In the genomic region with DNA sequence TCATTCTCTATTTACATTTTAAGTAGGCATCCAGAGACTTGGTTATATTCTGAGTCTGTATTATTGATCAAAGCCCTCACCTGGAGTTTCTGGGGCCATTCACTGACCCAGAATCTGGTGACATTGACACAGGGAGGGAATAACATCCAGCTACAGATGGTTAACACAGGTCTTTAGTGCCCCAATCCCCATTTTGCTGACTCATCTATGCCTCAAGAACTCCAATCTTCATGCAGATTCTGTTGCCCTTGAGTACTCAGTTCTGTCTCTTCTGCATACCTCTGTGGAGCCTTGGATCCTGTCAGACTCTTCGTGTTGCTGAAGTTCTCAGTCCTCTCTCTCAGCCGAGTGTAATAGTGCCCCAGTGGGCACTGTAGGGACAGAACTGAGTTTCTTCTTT, we compare ENCODE assay signal across 25 cellular contexts.
DNase-seq lines count a peak whose midpoint lies in the region; ATAC-seq, FAIRE-seq and TF ChIP-seq lines count a peak whose summit lies in the region.
"Had no signal": no experiment of that assay in that cellular context is flagged by ENCODE, and none has a peak within 500 bp of the region (broad histone marks: within the 10 kb centered on the region; RNA-seq: fewer than 3 reads in every experiment).

No MANE protein-coding gene starts in this region.

- no peak for TF ChIP-seq EP300 in K562 (IDR thresholded peaks at IDR 0.05; ENCODE audit: low read length)

- H4K8ac ChIP-seq in IMR-90 (ENCODE audit: low read depth in 2 of 2, low read length in 2 of 2), result no peak overlapping the region

- no peak overlapping the region for H3K14ac ChIP-seq in IMR-90 (replicated peaks; ENCODE audit: low read depth, low read length)

- no peak overlapping the region for H3K4ac ChIP-seq in IMR-90 (ENCODE audit: low read depth, low read length)

- FAIRE-seq in K562 (lab: Jason Lieb, UNC), result no peak
- FAIRE-seq: A204.1, D721Med, G401.6, GM18507 had no signal

- H3K9me3 Mint-ChIP-seq in progenitor cell of endocrine pancreas (ENCODE audit: low read depth) (no peaks in the 10 kb centered on the region), nephron progenitor cell (no peaks in the 10 kb centered on the region)
- H3K9me3 Mint-ChIP-seq: CD4-positive, alpha-beta T cell; CD8-positive, alpha-beta memory T cell had no signal

- CTCF ChIA-PET in IMR-90 (lab: Yijun Ruan, JAX), result no interaction called here
- CTCF ChIA-PET in K562 (lab: Yijun Ruan, JAX; ENCODE audit: low intra/inter-chr PET ratio), result no interaction called here

- dilution Hi-C loops in IMR-90 (cut with HindIII; ENCODE audit: low sequenced_read_pairs, unreplicated experiment), result no loop called here

- TF ChIP-seq RAD21 in IMR-90 (IDR thresholded peaks at IDR 0.05; ENCODE audit: low read length) (no peak), K562 (CRISPR knock-in tag; conservative IDR thresholded peaks at IDR 0.05 in 1 of 2, IDR thresholded peaks at IDR 0.05 in 1 of 2) (no peak)

- ATAC-seq in IMR-90 (ENCODE audit: low read depth), result no peak
- ATAC-seq in K562, result no peak

- H4K5ac ChIP-seq in IMR-90 (ENCODE audit: low read depth, low read length), result no peak overlapping the region

- no peak for TF ChIP-seq CTCF in IMR-90 (conservative IDR thresholded peaks at IDR 0.05; ENCODE audit: low read depth, low read length)
- TF ChIP-seq CTCF in K562 (IDR thresholded peaks at IDR 0.05 in 2 of 3, conservative IDR thresholded peaks at IDR 0.05 in 1 of 3; ENCODE audit: insufficient read depth in 2 of 3, low read depth in 1 of 3, low read length in 3 of 3), result no peak
- no peak for TF ChIP-seq CTCF in progenitor cell of endocrine pancreas (IDR thresholded peaks at IDR 0.05; ENCODE audit: unreplicated experiment)
- no peak for TF ChIP-seq CTCF in nephron progenitor cell (IDR thresholded peaks at IDR 0.05)

- H3K4me1 Mint-ChIP-seq in progenitor cell of endocrine pancreas (ENCODE audit: low read depth), result no peaks in the 10 kb centered on the region
- peaks cover 9% of the 10 kb centered on the region for H3K4me1 Mint-ChIP-seq in nephron progenitor cell
- H3K4me1 Mint-ChIP-seq: CD14-positive monocyte; CD8-positive, alpha-beta memory T cell had no signal

- TF ChIP-seq POLR2A in IMR-90 (IDR thresholded peaks at IDR 0.05; ENCODE audit: low read depth, low read length) (no peak), K562 (conservative IDR thresholded peaks at IDR 0.05) (no peak)

- no peak overlapping the region for H3K4me3 Mint-ChIP-seq in progenitor cell of endocrine pancreas (ENCODE audit: low read depth)
- no peak overlapping the region for H3K4me3 Mint-ChIP-seq in nephron progenitor cell
- H3K4me3 Mint-ChIP-seq: CD14-positive monocyte; CD4-positive, alpha-beta T cell; CD8-positive, alpha-beta memory T cell; H9; HFFc6 had no signal

- no peak overlapping the region for H2BK20ac ChIP-seq in IMR-90 (ENCODE audit: low read depth, low read length)

- in situ Hi-C loops in IMR-90 (cut with MboI; ENCODE audit: low sequenced_read_pairs) (no loop called here), K562 (cut with MboI) (no loop called here), HAP-1 (cut with MboI; ENCODE audit: low sequenced_read_pairs) (no loop called here)

- H3K4me1 ChIP-seq in IMR-90 (ENCODE audit: control insufficient read depth, insufficient read depth, low read length), result no peaks in the 10 kb centered on the region
- no peaks in the 10 kb centered on the region for H3K4me1 ChIP-seq in K562 (replicated peaks in 1 of 2; ENCODE audit: control insufficient read depth in 2 of 2, insufficient read depth in 2 of 2, low read length in 2 of 2)
- H3K4me1 ChIP-seq in HAP-1, result no peaks in the 10 kb centered on the region
- H3K4me1 ChIP-seq: BE2C had no signal

- DNase-seq in DMS 273 (lab: John Stamatoyannopoulos, UW; ENCODE audit: unreplicated experiment), result peak; percentile 21
- no peak for DNase-seq in DMS 273 treated with DMSO at 0.1 percent for 48 hours (lab: John Stamatoyannopoulos, UW)
- no peak for DNase-seq in IMR-90
- no peak for DNase-seq in K562 (ENCODE audit: extremely low read depth in 1 of 4, low spot score in 3 of 4)
- no peak for DNase-seq in progenitor cell of endocrine pancreas (ENCODE audit: low spot score, unreplicated experiment)
- DNase-seq in posterior vena cava (ENCODE audit: low spot score), result no peak
- no peak for DNase-seq in HAP-1 (ENCODE audit: low spot score in 2 of 2)
- no peak for DNase-seq in nephron progenitor cell
- DNase-seq: ACHN; AML-193; BE2C; CD4-positive, alpha-beta T cell; CD8-positive, alpha-beta memory T cell; DMS153; DND-41; GM23248; H9; HFFc6 had no signal

- no peaks in the 10 kb centered on the region for H4K20me1 ChIP-seq in IMR-90 (ENCODE audit: insufficient read depth, low read length)
- H4K20me1 ChIP-seq in K562 (replicated peaks; ENCODE audit: control insufficient read depth, insufficient read depth, low read length), result no peaks in the 10 kb centered on the region
- H4K20me1 ChIP-seq: BLaER1 treated with 17β-estradiol and CSF1 and Interleukin-3, amounts not matched to agents 10 nM and 100 nM had no signal

- H2AK5ac ChIP-seq in IMR-90 (ENCODE audit: low read depth, low read length), result no peak overlapping the region

- H3K27me3 Mint-ChIP-seq in progenitor cell of endocrine pancreas (peaks cover 3% of the 10 kb centered on the region), nephron progenitor cell (ENCODE audit: low read depth, poor library complexity) (peaks cover 2% of the 10 kb centered on the region)

- no CpG with 5 or more reads among the region's 2 CpGs for WGBS in IMR-90 (ENCODE audit: extremely low coverage in 2 of 2, insufficient read length in 1 of 2), 2 experiments
- 7% methylated on average over 2 of the region's 2 CpGs for WGBS in K562 (ENCODE audit: insufficient coverage, low coverage, missing lambda C conversion rate)

- H3K36me3 Mint-ChIP-seq in progenitor cell of endocrine pancreas (ENCODE audit: insufficient read depth) (no peaks in the 10 kb centered on the region), nephron progenitor cell (ENCODE audit: low read depth) (no peaks in the 10 kb centered on the region)
- H3K36me3 Mint-ChIP-seq: CD14-positive monocyte; CD8-positive, alpha-beta memory T cell had no signal

- no peak overlapping the region for H2BK15ac ChIP-seq in IMR-90 (ENCODE audit: low read depth, low read length)

- no peak overlapping the region for H2AFZ ChIP-seq in IMR-90 (replicated peaks; ENCODE audit: low read length, poor library complexity)
- H2AFZ ChIP-seq in K562 (ENCODE audit: low read depth, low read length), result no peak overlapping the region
- H2AFZ ChIP-seq: GM23248 had no signal

- H3K36me3 ChIP-seq in IMR-90 (ENCODE audit: control insufficient read depth, insufficient read depth, low read length) (no peaks in the 10 kb centered on the region), K562 (ENCODE audit: control insufficient read depth, insufficient read depth, low read length) (no peaks in the 10 kb centered on the region), HAP-1 (replicated peaks) (no peaks in the 10 kb centered on the region)
- H3K36me3 ChIP-seq: BE2C; BLaER1 treated with 17β-estradiol and CSF1 and Interleukin-3, amounts not matched to agents 10 nM and 100 nM had no signal

- BruUV-seq in IMR-90 (replicated peaks; lab: Mats Ljungman, UMichigan) (no TSS peak), K562 (replicated peaks; lab: Mats Ljungman, UMichigan) (no TSS peak)

- H2AK9ac ChIP-seq in IMR-90 (replicated peaks; ENCODE audit: low read depth, low read length, poor library complexity), result no peak overlapping the region

- H3K56ac ChIP-seq in IMR-90 (ENCODE audit: extremely low read depth, insufficient read depth, low read length), result no peak overlapping the region

- no peaks in the 10 kb centered on the region for H3K9me1 ChIP-seq in IMR-90 (ENCODE audit: insufficient read depth, low read length)
- no peaks in the 10 kb centered on the region for H3K9me1 ChIP-seq in K562 (ENCODE audit: control insufficient read depth, insufficient read depth, low read length)

- H3K4me3 ChIP-seq in IMR-90 (ENCODE audit: insufficient read depth, low read depth, low read length), result no peak overlapping the region
- H3K4me3 ChIP-seq in K562, result no peak overlapping the region
- H3K4me3 ChIP-seq in HAP-1, result no peak overlapping the region
- H3K4me3 ChIP-seq: BLaER1 treated with 17β-estradiol and CSF1 and Interleukin-3, amounts not matched to agents 10 nM and 100 nM; GM23248 had no signal

- intact Hi-C loops in IMR-90 (cut with micrococcal nuclease), result no loop called here
- intact Hi-C loops in K562 (cut with micrococcal nuclease), result no loop called here
- intact Hi-C loops in posterior vena cava (cut with DNase I), result no loop called here

- H3K79me2 ChIP-seq in K562 (ENCODE audit: control insufficient read depth, insufficient read depth, low read length), result no peaks in the 10 kb centered on the region

- POLR2A ChIA-PET in IMR-90 (lab: Charles Lee; ENCODE audit: unreplicated experiment), result no interaction called here
- POLR2A ChIA-PET in K562 (lab: Yijun Ruan, JAX), result no interaction called here

- H3K27me3 ChIP-seq in IMR-90 (ENCODE audit: control insufficient read depth, insufficient read depth, low read length), result no peaks in the 10 kb centered on the region
- no peaks in the 10 kb centered on the region for H3K27me3 ChIP-seq in K562 (ENCODE audit: control insufficient read depth in 2 of 2, insufficient read depth in 2 of 2, low read length in 2 of 2)
- no peaks in the 10 kb centered on the region for H3K27me3 ChIP-seq in HAP-1 (ENCODE audit: low read depth)
- H3K27me3 ChIP-seq: BE2C; BLaER1 treated with 17β-estradiol and CSF1 and Interleukin-3, amounts not matched to agents 10 nM and 100 nM had no signal

- H3K27ac ChIP-seq in IMR-90 (ENCODE audit: insufficient read depth, low read length) (no peak overlapping the region), K562 (ENCODE audit: extremely low read depth, low read depth, low read length) (no peak overlapping the region)
- H3K27ac ChIP-seq: 22Rv1; BLaER1 treated with 17β-estradiol and CSF1 and Interleukin-3, amounts not matched to agents 10 nM and 100 nM; GM23248 had no signal

- H4K91ac ChIP-seq in IMR-90 (ENCODE audit: insufficient read depth, low read depth, low read length), result no peak overlapping the region

- H3K9ac ChIP-seq in IMR-90 (ENCODE audit: low read depth, low read length) (no peak overlapping the region), K562 (ENCODE audit: insufficient read depth in 1 of 2, low read depth in 2 of 2, low read length in 2 of 2) (no peak overlapping the region)
- H3K9ac ChIP-seq: BLaER1 treated with 17β-estradiol and CSF1 and Interleukin-3, amounts not matched to agents 10 nM and 100 nM; GM23248 had no signal

- H2BK5ac ChIP-seq in IMR-90 (ENCODE audit: low read depth, low read length, poor library complexity, severe bottlenecking), result no peak overlapping the region

- H3K27ac Mint-ChIP-seq in progenitor cell of endocrine pancreas, result peak overlapping the region; percentile 42
- no peak overlapping the region for H3K27ac Mint-ChIP-seq in nephron progenitor cell
- H3K27ac Mint-ChIP-seq: CD14-positive monocyte; CD4-positive, alpha-beta T cell; CD8-positive, alpha-beta memory T cell; HFFc6 had no signal

- H2BK120ac ChIP-seq in IMR-90 (ENCODE audit: low read depth, low read length), result no peak overlapping the region

- H3K4me2 ChIP-seq in IMR-90 (ENCODE audit: low read depth, low read length) (no peak overlapping the region), K562 (ENCODE audit: insufficient read depth, low read length) (no peak overlapping the region)

- H3K23ac ChIP-seq in IMR-90 (ENCODE audit: low read depth, low read length), result no peak overlapping the region

- H3K9me3 ChIP-seq in IMR-90 (ENCODE audit: control insufficient read depth, insufficient read depth, low read length) (no peaks in the 10 kb centered on the region), K562 (replicated peaks; ENCODE audit: control insufficient read depth, insufficient read depth, low read depth, low read length) (no peaks in the 10 kb centered on the region), HAP-1 (no peaks in the 10 kb centered on the region)
- H3K9me3 ChIP-seq: BE2C had no signal

- no peaks in the 10 kb centered on the region for H3K79me1 ChIP-seq in IMR-90 (ENCODE audit: low read depth in 1 of 2, low read length in 2 of 2)

- H3K18ac ChIP-seq in IMR-90 (ENCODE audit: low read depth, low read length), result no peak overlapping the region
